In the genomic region with DNA sequence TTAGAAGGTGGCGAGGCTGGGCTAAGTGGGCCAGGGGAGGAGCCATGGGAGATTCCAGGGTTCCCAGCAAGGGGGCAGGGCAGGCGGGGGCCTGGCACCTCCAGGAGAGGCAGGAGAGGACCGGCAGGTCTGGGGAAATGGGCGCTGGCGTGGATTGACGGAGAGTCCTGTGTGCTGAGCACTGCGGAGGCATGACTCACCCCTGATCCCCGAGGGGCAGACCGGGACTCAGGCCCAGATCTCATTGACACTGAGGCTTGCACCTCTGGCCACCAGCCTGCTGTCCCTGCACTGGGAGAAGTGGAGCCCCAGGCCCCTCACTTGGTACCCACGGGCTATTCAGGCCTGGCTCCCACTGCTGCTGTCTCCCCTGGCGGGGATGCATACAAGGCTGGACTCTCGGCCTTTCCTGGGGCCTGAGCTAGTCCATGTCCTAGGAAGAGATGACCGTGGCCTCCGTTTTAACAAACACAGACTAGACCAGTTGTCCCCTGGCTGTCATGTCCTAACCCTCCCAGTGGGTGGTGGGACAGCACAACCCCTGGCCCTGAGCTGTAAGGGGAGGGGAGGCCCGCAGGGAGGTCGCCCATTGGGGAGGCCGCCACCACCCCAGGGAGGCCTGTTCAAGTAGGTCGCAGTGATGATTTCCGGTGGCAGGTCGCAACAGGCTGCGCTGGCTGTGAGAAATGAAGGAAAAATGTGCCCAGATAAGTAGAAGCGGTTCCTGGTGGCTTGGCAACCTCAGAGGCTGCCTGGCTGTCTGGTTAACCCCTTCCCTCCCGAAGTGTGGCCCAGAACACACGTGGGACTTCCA, we compare ENCODE assay signal across 11 cellular contexts. TPM values are rescaled to one million over a fixed set of nuclear protein-coding genes. Genes with fewer than 3 reads are reported as not detected.
A peak's percentile ranks its signal among the peaks of the same experiment; 100 is the strongest.
DNase-seq lines count a peak whose midpoint lies in the region; ATAC-seq, FAIRE-seq and TF ChIP-seq lines count a peak whose summit lies in the region.
"Had no signal": no experiment of that assay in that cellular context is flagged by ENCODE, and none has a peak within 500 bp of the region (broad histone marks: within the 10 kb centered on the region; RNA-seq: fewer than 3 reads in every experiment).

No MANE protein-coding gene starts in this region.

- H3K27me3 ChIP-seq in psoas muscle (ENCODE audit: insufficient read depth in 3 of 3, low read length in 2 of 3) = peaks cover 0 to 27% (median 6%) of the 10 kb centered on the region in 3 donors

- intact Hi-C loops in psoas muscle (cut with DNase I) = no loop called here

- H3K4me1 ChIP-seq in psoas muscle = no peaks in the 10 kb centered on the region
- H3K4me1 ChIP-seq: adrenal gland had no signal

- no peak overlapping the region for H3K4me3 ChIP-seq in psoas muscle
- H3K4me3 ChIP-seq: adrenal gland had no signal

- 32 to 42% (median 40%) methylated on average over 23 to 24 of the region's 24 CpGs for WGBS in psoas muscle, 3 donors

- no peaks in the 10 kb centered on the region for H3K36me3 ChIP-seq in psoas muscle (ENCODE audit: insufficient read depth in 1 of 2, low read depth in 1 of 2)
- H3K36me3 ChIP-seq: adrenal gland had no signal

- TF ChIP-seq CTCF in psoas muscle (IDR thresholded peaks at IDR 0.05) = no peak
- TF ChIP-seq CTCF in D721Med (IDR thresholded peaks at IDR 0.05; ENCODE audit: insufficient read depth, missing control alignments) = no peak

- peak; percentile 49 to 67 (median 58) for ATAC-seq in psoas muscle
- ATAC-seq: WTC11 had no signal

- no peak for FAIRE-seq in D721Med (lab: Jason Lieb, UNC)

- DNase-seq in EH (ENCODE audit: low read depth) (peak; percentile 90), RKO (ENCODE audit: low spot score) (peak; percentile 46), fibroblast of the conjunctiva (ENCODE audit: low read depth) (peak; percentile 12), psoas muscle (peak; percentile 79 to 88), SIG-M5 (lab: John Stamatoyannopoulos, UW) (no peak), NCI-H2196 (lab: John Stamatoyannopoulos, UW; ENCODE audit: unreplicated experiment) (no peak), D721Med (ENCODE audit: insufficient read length, low spot score) (no peak), NK-92 (lab: John Stamatoyannopoulos, UW; ENCODE audit: unreplicated experiment) (no peak)
- DNase-seq: NCI-H1092 treated with DMSO at 0.1 percent for 48 hours had no signal

- H3K9me3 ChIP-seq in psoas muscle = no peaks in the 10 kb centered on the region
- H3K9me3 ChIP-seq: adrenal gland had no signal

- no peak overlapping the region for H3K27ac ChIP-seq in psoas muscle
- H3K27ac ChIP-seq: adrenal gland had no signal

RNA-seq across cellular contexts. Expression of gene RIPK4, which starts 39.7 kb away (rescaled TPM):
- not detected for total RNA-seq in psoas muscle
- under 1 TPM in 1 of 3 donors, not detected in 2; 0.01 TPM for polyA plus RNA-seq in psoas muscle

Comparison
In these comparisons a context has a peak if more than half of its experiments do, and no peak if none do; other contexts are left out.
1. DNase-seq: peak in EH (single experiment), RKO (single experiment), fibroblast of the conjunctiva (single experiment) and psoas muscle (2 of 2); none in SIG-M5 (single experiment), NCI-H2196 (single experiment), D721Med (single experiment) and NK-92 (single experiment).